Comparison of ENCODE assay signal across 12 cellular contexts in genomic region chr2:45759310-45759851, GRCh38.
DNase-seq lines count a peak whose midpoint lies in the region; ATAC-seq and TF ChIP-seq lines count a peak whose summit lies in the region.
"Had no signal": no experiment of that assay in that cellular context is flagged by ENCODE, and none has a peak within 500 bp of the region (broad histone marks: within the 10 kb centered on the region; RNA-seq: fewer than 3 reads in every experiment).

No MANE protein-coding gene starts in this region.

- H3K4me1 Mint-ChIP-seq in activated CD4-positive, alpha-beta T cell treated with anti-CD3 and anti-CD28 coated beads, Interleukin-2, amount 10 ng/mL, durations not matched to agents 7 days and 5 days = no peaks in the 10 kb centered on the region

- H3K27me3 ChIP-seq in GM23248 (replicated peaks; ENCODE audit: insufficient read depth) = no peaks in the 10 kb centered on the region
- no peaks in the 10 kb centered on the region for H3K27me3 ChIP-seq in SK-N-SH (ENCODE audit: insufficient read depth)
- H3K27me3 ChIP-seq in gastroesophageal sphincter = no peaks in the 10 kb centered on the region
- H3K27me3 ChIP-seq in sigmoid colon = no peaks in the 10 kb centered on the region
- H3K27me3 ChIP-seq in body of pancreas = no peaks in the 10 kb centered on the region

- no peaks in the 10 kb centered on the region for H3K9me2 ChIP-seq in GM23248 (ENCODE audit: insufficient read depth)
- no peaks in the 10 kb centered on the region for H3K9me2 ChIP-seq in SK-N-SH

- H3K9me3 Mint-ChIP-seq in activated CD4-positive, alpha-beta T cell treated with anti-CD3 and anti-CD28 coated beads, Interleukin-2, amount 10 ng/mL, durations not matched to agents 7 days and 5 days = no peaks in the 10 kb centered on the region
- H3K9me3 Mint-ChIP-seq: activated naive CD4-positive, alpha-beta T cell treated with anti-CD3 and anti-CD28 coated beads, Interleukin-2, amount 50 U/mL, for 72 hours; naive B cell had no signal

- H3K9ac ChIP-seq in GM23248 (peak overlapping the region; percentile 70), SK-N-SH (peak overlapping the region; percentile 37)

- in situ Hi-C loops in GM23248 (cut with MboI) = no loop called here

- TF ChIP-seq POLR2A in gastroesophageal sphincter (IDR thresholded peaks at IDR 0.05) (no peak), sigmoid colon (IDR thresholded peaks at IDR 0.05) (no peak), body of pancreas (IDR thresholded peaks at IDR 0.05) (no peak)

- H2AFZ ChIP-seq in GM23248 = peak overlapping the region; percentile 33
- peak overlapping the region; percentile 29; the same call in 1 of the 2 replicates for H2AFZ ChIP-seq in SK-N-SH (ENCODE audit: low read depth)

- ATAC-seq in gastroesophageal sphincter = peak; percentile 57
- no peak for ATAC-seq in body of pancreas
- ATAC-seq: activated naive CD4-positive, alpha-beta T cell treated with anti-CD3 and anti-CD28 coated beads, Interleukin-2, amount 50 U/mL, for 72 hours had no signal

- H3K4me3 ChIP-seq in GM23248 = peak overlapping the region; percentile 53
- H3K4me3 ChIP-seq in SK-N-SH (ENCODE audit: low read depth in 2 of 2, low read length in 1 of 2) = peak overlapping the region; percentile 29; a peak in 3 of 4 replicates
- no peak overlapping the region for H3K4me3 ChIP-seq in gastroesophageal sphincter
- H3K4me3 ChIP-seq in sigmoid colon = no peak overlapping the region
- no peak overlapping the region for H3K4me3 ChIP-seq in body of pancreas

- CTCF ChIA-PET in SK-N-SH (lab: Yijun Ruan, JAX) = interaction anchor here (0.7 to 7.8 kb wide), 15 partner anchors 9 to 177 kb away, joined by 3 to 59 read pairs (median 3); partner anchors contain the start of gene PRKCE
- CTCF ChIA-PET in activated CD4-positive, alpha-beta T cell treated with anti-CD3 and anti-CD28 coated beads, Interleukin-2, amount 10 ng/mL, durations not matched to agents 7 days and 5 days (lab: Charles Lee) = interaction anchor here (1.0 kb wide), 1 partner anchor 11 kb away, joined by 3 read pairs; no protein-coding TSS in a partner anchor

- no peaks in the 10 kb centered on the region for H3K27me3 Mint-ChIP-seq in activated CD4-positive, alpha-beta T cell treated with anti-CD3 and anti-CD28 coated beads, Interleukin-2, amount 10 ng/mL, durations not matched to agents 7 days and 5 days
- H3K27me3 Mint-ChIP-seq: naive B cell had no signal

- no peaks in the 10 kb centered on the region for H3K36me3 Mint-ChIP-seq in activated CD4-positive, alpha-beta T cell treated with anti-CD3 and anti-CD28 coated beads, Interleukin-2, amount 10 ng/mL, durations not matched to agents 7 days and 5 days (ENCODE audit: low read depth)
- H3K36me3 Mint-ChIP-seq: activated naive CD4-positive, alpha-beta T cell treated with anti-CD3 and anti-CD28 coated beads, Interleukin-2, amount 50 U/mL, for 72 hours; naive B cell had no signal

- no peak overlapping the region for H3K4me3 Mint-ChIP-seq in activated CD4-positive, alpha-beta T cell treated with anti-CD3 and anti-CD28 coated beads, Interleukin-2, amount 10 ng/mL, durations not matched to agents 7 days and 5 days

- peak; percentile 94 for DNase-seq in GM23248
- DNase-seq in SK-N-SH = peak; percentile 79
- no peak for DNase-seq in sigmoid colon
- no peak for DNase-seq in body of pancreas
- no peak for DNase-seq in mesenteric fat pad (ENCODE audit: low spot score)
- no peak for DNase-seq in activated CD4-positive, alpha-beta T cell treated with anti-CD3 and anti-CD28 coated beads, Interleukin-2, amount 10 ng/mL, durations not matched to agents 7 days and 5 days
- DNase-seq in NAMALWA (ENCODE audit: low spot score) = no peak
- DNase-seq: activated CD4-positive, CD25-positive, alpha-beta regulatory T cell; Kasumi-1; naive B cell had no signal

- H3K4me1 ChIP-seq in GM23248 (ENCODE audit: insufficient read depth) (peaks cover 30% of the 10 kb centered on the region), SK-N-SH (ENCODE audit: control insufficient read depth in 1 of 2, insufficient read depth in 2 of 2, low read depth in 1 of 2, low read length in 1 of 2) (peaks cover 17 to 42% of the 10 kb centered on the region in 2 experiments; a peak in 2 of 4 replicates), gastroesophageal sphincter (peaks cover 5 to 38% (median 10%) of the 10 kb centered on the region in 3 donors), sigmoid colon (peaks cover 0 to 38% (median 31%) of the 10 kb centered on the region in 4 donors), body of pancreas (peaks cover 16% of the 10 kb centered on the region)

- H3K9me3 ChIP-seq in GM23248 (ENCODE audit: low read depth) (no peaks in the 10 kb centered on the region), SK-N-SH (no peaks in the 10 kb centered on the region), gastroesophageal sphincter (no peaks in the 10 kb centered on the region), sigmoid colon (no peaks in the 10 kb centered on the region), body of pancreas (no peaks in the 10 kb centered on the region)

- H3K79me2 ChIP-seq in GM23248 (ENCODE audit: insufficient read depth) (peaks cover 57% of the 10 kb centered on the region), SK-N-SH (ENCODE audit: insufficient read depth) (peaks cover 9% of the 10 kb centered on the region; the same call in 1 of the 2 replicates)

- TF ChIP-seq CTCF in SK-N-SH (IDR thresholded peaks at IDR 0.05) (no peak), gastroesophageal sphincter (IDR thresholded peaks at IDR 0.05) (no peak), sigmoid colon (IDR thresholded peaks at IDR 0.05) (no peak), body of pancreas (IDR thresholded peaks at IDR 0.05) (no peak)

- no peak for TF ChIP-seq RAD21 in SK-N-SH (IDR thresholded peaks at IDR 0.05; ENCODE audit: low read length)

- no peaks in the 10 kb centered on the region for H3K36me3 ChIP-seq in GM23248 (ENCODE audit: low read depth)
- H3K36me3 ChIP-seq in SK-N-SH (replicated peaks in 1 of 2; ENCODE audit: control insufficient read depth in 1 of 2, insufficient read depth in 2 of 2, low read length in 1 of 2) = no peaks in the 10 kb centered on the region
- H3K36me3 ChIP-seq in gastroesophageal sphincter = no peaks in the 10 kb centered on the region
- H3K36me3 ChIP-seq in sigmoid colon = no peaks in the 10 kb centered on the region
- H3K36me3 ChIP-seq in body of pancreas (replicated peaks in 1 of 2; ENCODE audit: insufficient read depth in 1 of 2, low read depth in 2 of 2) = no peaks in the 10 kb centered on the region

- POLR2A ChIA-PET in SK-N-SH (lab: Yijun Ruan, JAX) = interaction anchor here (0.7 to 1.2 kb wide), 4 partner anchors 11 to 109 kb away, joined by 3 read pairs; no protein-coding TSS in a partner anchor
- POLR2A ChIA-PET in activated CD4-positive, alpha-beta T cell treated with anti-CD3 and anti-CD28 coated beads, Interleukin-2, amount 10 ng/mL, durations not matched to agents 7 days and 5 days (lab: Charles Lee) = no interaction called here

- peak; percentile 0 to 53; a peak in 1 of 4 replicates for TF ChIP-seq EP300 in SK-N-SH (IDR thresholded peaks at IDR 0.05; ENCODE audit: borderline replicate concordance in 1 of 2, low read depth in 1 of 2, low read length in 1 of 2)
- TF ChIP-seq EP300 in gastroesophageal sphincter (IDR thresholded peaks at IDR 0.05) = no peak
- no peak for TF ChIP-seq EP300 in sigmoid colon (IDR thresholded peaks at IDR 0.05)

- no peak overlapping the region for H3K27ac Mint-ChIP-seq in activated CD4-positive, alpha-beta T cell treated with anti-CD3 and anti-CD28 coated beads, Interleukin-2, amount 10 ng/mL, durations not matched to agents 7 days and 5 days
- H3K27ac Mint-ChIP-seq: activated naive CD4-positive, alpha-beta T cell treated with anti-CD3 and anti-CD28 coated beads, Interleukin-2, amount 50 U/mL, for 72 hours had no signal

- H4K20me1 ChIP-seq in GM23248 (ENCODE audit: insufficient read depth) (no peaks in the 10 kb centered on the region), SK-N-SH (ENCODE audit: insufficient read depth) (peaks cover 19% of the 10 kb centered on the region)

- intact Hi-C loops in sigmoid colon (cut with DNase I) (no loop called here), body of pancreas (cut with DNase I) (no loop called here)

- peak overlapping the region; percentile 71 for H3K4me2 ChIP-seq in GM23248 (ENCODE audit: unreplicated experiment)
- peak overlapping the region; percentile 70 for H3K4me2 ChIP-seq in SK-N-SH

- H3K27ac ChIP-seq in GM23248 (peak overlapping the region; percentile 84), SK-N-SH (ENCODE audit: low read depth in 2 of 2, low read length in 1 of 2) (peak overlapping the region in 1 of 2 experiments; percentile 69), gastroesophageal sphincter (peak overlapping the region in 3 of 4 donors; percentile 39 to 78 (median 72)), sigmoid colon (peak overlapping the region; percentile 48 to 71 (median 68)), body of pancreas (no peak overlapping the region)

- WGBS in GM23248 (ENCODE audit: low coverage in 1 of 2, low lambda C conversion rate in 2 of 2, missing lambda C conversion rate in 2 of 2), 2 experiments = 3 to 4% methylated on average over 15 of the region's 15 CpGs
- WGBS in SK-N-SH (ENCODE audit: low lambda C conversion rate) = 25% methylated on average over 15 of the region's 15 CpGs
- WGBS in gastroesophageal sphincter (ENCODE audit: low coverage in 1 of 2), 2 donors = 24 to 34% methylated on average over 3 to 9 of the region's 15 CpGs
- 78 to 79% methylated on average over 15 of the region's 15 CpGs for WGBS in sigmoid colon, 2 donors
- 68 to 75% methylated on average over 10 to 15 of the region's 15 CpGs for WGBS in body of pancreas, 2 donors

- H3F3A ChIP-seq in GM23248 (ENCODE audit: insufficient read depth) (peaks cover 41% of the 10 kb centered on the region), SK-N-SH (replicated peaks; ENCODE audit: insufficient read depth) (peaks cover 33% of the 10 kb centered on the region)

TF ChIP-seq in SK-N-SH, 30 proteins besides CTCF, POLR2A, EP300 and RAD21 (continues in another document):
- TF ChIP-seq YY1 (IDR thresholded peaks at IDR 0.05; ENCODE audit: low read depth) (no peak), TEAD4 (IDR thresholded peaks at IDR 0.05; ENCODE audit: borderline replicate concordance, insufficient read depth) (peak; percentile 66; the same call in 1 of the 2 replicates), MEF2A (IDR thresholded peaks at IDR 0.05; ENCODE audit: borderline replicate concordance, low read depth) (peak; percentile 95), RXRA (IDR thresholded peaks at IDR 0.05; ENCODE audit: borderline replicate concordance, low read depth) (peak; percentile 20; the same call in 1 of the 2 replicates), IRF3 (IDR thresholded peaks at IDR 0.05; ENCODE audit: low read depth, low read length) (no peak), NRF1 (IDR thresholded peaks at IDR 0.05; ENCODE audit: low read depth, low read length) (no peak)

Comparison
In these comparisons a context has a peak if more than half of its experiments do, and no peak if none do; other contexts are left out.
1. DNase-seq: peak in GM23248 (single experiment) and SK-N-SH (single experiment); none in sigmoid colon (single experiment), body of pancreas (0 of 4), mesenteric fat pad (single experiment), activated CD4-positive, alpha-beta T cell treated with anti-CD3 and anti-CD28 coated beads, Interleukin-2, amount 10 ng/mL, durations not matched to agents 7 days and 5 days (single experiment) and NAMALWA (single experiment).
2. H3K27ac ChIP-seq: peak in GM23248 (single experiment), gastroesophageal sphincter (3 of 4) and sigmoid colon (4 of 4); none in body of pancreas (0 of 4).
3. H3K4me3 ChIP-seq: peak in GM23248 (single experiment) and SK-N-SH (2 of 2); none in gastroesophageal sphincter (0 of 2), sigmoid colon (0 of 4) and body of pancreas (0 of 2).